Comparison of ENCODE assay signal across 30 cellular contexts in genomic region chr6:76840025-76840745, GRCh38.
"Had no signal": no experiment of that assay in that cellular context is flagged by ENCODE, and none has a peak within 500 bp of the region (broad histone marks: within the 10 kb centered on the region; RNA-seq: fewer than 3 reads in every experiment).

No MANE protein-coding gene starts in this region.

- H3K27ac Mint-ChIP-seq: activated CD4-positive, alpha-beta memory T cell treated with anti-CD3 and anti-CD28 coated beads for 36 hours; activated CD4-positive, alpha-beta T cell treated with anti-CD3 and anti-CD28 coated beads for 36 hours; activated CD4-positive, alpha-beta T cell treated with anti-CD3 and anti-CD28 coated beads, Interleukin-2, amount 10 ng/mL, durations not matched to agents 24 days and 14 days; activated CD8-positive, alpha-beta memory T cell treated with anti-CD3 and anti-CD28 coated beads, Interleukin-2, amount 10 ng/mL, durations not matched to agents 7 days and 5 days; activated CD8-positive, alpha-beta T cell treated with anti-CD3 and anti-CD28 coated beads, Interleukin-2, amount 10 ng/mL, durations not matched to agents 7 days and 5 days; activated naive CD4-positive, alpha-beta T cell treated with anti-CD3 and anti-CD28 coated beads, Interleukin-2, amount 10 ng/mL, durations not matched to agents 7 days and 5 days; activated naive CD4-positive, alpha-beta T cell treated with anti-CD3 and anti-CD28 coated beads, Interleukin-2, amount 50 U/mL, for 72 hours; activated naive CD8-positive, alpha-beta T cell treated with anti-CD3 and anti-CD28 coated beads, Interleukin-2, amount 10 ng/mL, durations not matched to agents 7 days and 5 days; dendritic cell treated with granulocyte-macrophage colony-stimulating factor and Interleukin-4, amounts not matched to agents 40 ng/mL and 50 ng/mL, for 4 days; endodermal cell had no signal

- FAIRE-seq: bronchial epithelial cell had no signal

- H3K36me3 Mint-ChIP-seq: activated CD4-positive, alpha-beta memory T cell treated with anti-CD3 and anti-CD28 coated beads for 36 hours; activated CD8-positive, alpha-beta memory T cell treated with anti-CD3 and anti-CD28 coated beads, Interleukin-2, amount 10 ng/mL, durations not matched to agents 7 days and 5 days; activated naive CD4-positive, alpha-beta T cell treated with anti-CD3 and anti-CD28 coated beads, Interleukin-2, amount 10 ng/mL, durations not matched to agents 7 days and 5 days; activated naive CD8-positive, alpha-beta T cell treated with anti-CD3 and anti-CD28 coated beads, Interleukin-2, amount 10 ng/mL, durations not matched to agents 7 days and 5 days had no signal

- H3K27ac ChIP-seq: ascending aorta, brain microvascular endothelial cell, coronary artery, dorsolateral prefrontal cortex, foreskin keratinocyte, gastrocnemius medialis, heart left ventricle had no signal

- DNase-seq: activated CD4-positive, alpha-beta memory T cell treated with anti-CD3 and anti-CD28 coated beads for 36 hours; activated CD4-positive, alpha-beta T cell treated with anti-CD3 and anti-CD28 coated beads for 36 hours; activated CD4-positive, alpha-beta T cell treated with anti-CD3 and anti-CD28 coated beads, Interleukin-2, amount 10 ng/mL, durations not matched to agents 24 days and 14 days; activated CD4-positive, CD25-positive, alpha-beta regulatory T cell; activated CD4-positive, CD25-positive, alpha-beta regulatory T cell treated with anti-CD3 and anti-CD28 coated beads, Interleukin-2, amount 50 U/mL, for 72 hours; activated CD8-positive, alpha-beta memory T cell treated with anti-CD3 and anti-CD28 coated beads, Interleukin-2, amount 10 ng/mL, durations not matched to agents 7 days and 5 days; activated CD8-positive, alpha-beta memory T cell treated with anti-CD3 and anti-CD28 coated beads, Interleukin-2, amount 50 U/mL, for 4 hours; activated CD8-positive, alpha-beta T cell treated with anti-CD3 and anti-CD28 coated beads, Interleukin-2, amount 10 ng/mL, durations not matched to agents 7 days and 5 days; activated gamma-delta T cell; activated naive CD4-positive, alpha-beta T cell; activated naive CD4-positive, alpha-beta T cell treated with anti-CD3 and anti-CD28 coated beads, Interleukin-2, amount 10 ng/mL, durations not matched to agents 7 days and 5 days; activated naive CD8-positive, alpha-beta T cell treated with anti-CD3 and anti-CD28 coated beads, Interleukin-2, amount 10 ng/mL, durations not matched to agents 7 days and 5 days; activated T-cell treated with anti-CD3 and anti-CD28 coated beads, Interleukin-2, amount 50 U/mL, for 1 hour; activated T-cell treated with anti-CD3 and anti-CD28 coated beads, Interleukin-2, amount 50 U/mL, for 48 hours; brain microvascular endothelial cell; dorsolateral prefrontal cortex; effector memory CD4-positive, alpha-beta T cell; endodermal cell; foreskin keratinocyte; gastrocnemius medialis; glutamatergic neuron; heart left ventricle; T-helper 2 cell had no signal

- H3K9me3 Mint-ChIP-seq: activated CD4-positive, alpha-beta T cell treated with anti-CD3 and anti-CD28 coated beads, Interleukin-2, amount 10 ng/mL, durations not matched to agents 24 days and 14 days had no signal

- H3K27me3 Mint-ChIP-seq: activated CD4-positive, alpha-beta memory T cell treated with anti-CD3 and anti-CD28 coated beads for 36 hours; activated CD4-positive, alpha-beta T cell treated with anti-CD3 and anti-CD28 coated beads for 36 hours; activated CD4-positive, alpha-beta T cell treated with anti-CD3 and anti-CD28 coated beads, Interleukin-2, amount 10 ng/mL, durations not matched to agents 24 days and 14 days; activated CD8-positive, alpha-beta memory T cell treated with anti-CD3 and anti-CD28 coated beads, Interleukin-2, amount 10 ng/mL, durations not matched to agents 7 days and 5 days; activated naive CD4-positive, alpha-beta T cell treated with anti-CD3 and anti-CD28 coated beads, Interleukin-2, amount 10 ng/mL, durations not matched to agents 7 days and 5 days; activated naive CD8-positive, alpha-beta T cell treated with anti-CD3 and anti-CD28 coated beads, Interleukin-2, amount 10 ng/mL, durations not matched to agents 7 days and 5 days; central memory CD8-positive, alpha-beta T cell; dendritic cell treated with granulocyte-macrophage colony-stimulating factor and Interleukin-4, amounts not matched to agents 40 ng/mL and 50 ng/mL, for 4 days had no signal

- H3K27me3 ChIP-seq: ascending aorta, brain microvascular endothelial cell, dorsolateral prefrontal cortex, foreskin keratinocyte, gastrocnemius medialis, heart left ventricle had no signal

- H3K4me3 Mint-ChIP-seq: activated CD4-positive, alpha-beta memory T cell treated with anti-CD3 and anti-CD28 coated beads for 36 hours; activated CD4-positive, alpha-beta T cell treated with anti-CD3 and anti-CD28 coated beads for 36 hours; activated CD4-positive, alpha-beta T cell treated with anti-CD3 and anti-CD28 coated beads, Interleukin-2, amount 10 ng/mL, durations not matched to agents 24 days and 14 days; activated CD8-positive, alpha-beta memory T cell treated with anti-CD3 and anti-CD28 coated beads, Interleukin-2, amount 10 ng/mL, durations not matched to agents 7 days and 5 days; activated CD8-positive, alpha-beta T cell treated with anti-CD3 and anti-CD28 coated beads, Interleukin-2, amount 10 ng/mL, durations not matched to agents 7 days and 5 days; activated naive CD4-positive, alpha-beta T cell treated with anti-CD3 and anti-CD28 coated beads, Interleukin-2, amount 10 ng/mL, durations not matched to agents 7 days and 5 days; activated naive CD8-positive, alpha-beta T cell treated with anti-CD3 and anti-CD28 coated beads, Interleukin-2, amount 10 ng/mL, durations not matched to agents 7 days and 5 days; central memory CD8-positive, alpha-beta T cell; dendritic cell treated with granulocyte-macrophage colony-stimulating factor and Interleukin-4, amounts not matched to agents 40 ng/mL and 50 ng/mL, for 4 days; endodermal cell had no signal

- H3K4me1 Mint-ChIP-seq: activated CD4-positive, alpha-beta T cell treated with anti-CD3 and anti-CD28 coated beads for 36 hours; activated CD4-positive, alpha-beta T cell treated with anti-CD3 and anti-CD28 coated beads, Interleukin-2, amount 10 ng/mL, durations not matched to agents 24 days and 14 days; activated CD8-positive, alpha-beta memory T cell treated with anti-CD3 and anti-CD28 coated beads, Interleukin-2, amount 10 ng/mL, durations not matched to agents 7 days and 5 days; activated naive CD4-positive, alpha-beta T cell treated with anti-CD3 and anti-CD28 coated beads, Interleukin-2, amount 10 ng/mL, durations not matched to agents 7 days and 5 days; activated naive CD8-positive, alpha-beta T cell treated with anti-CD3 and anti-CD28 coated beads, Interleukin-2, amount 10 ng/mL, durations not matched to agents 7 days and 5 days; central memory CD8-positive, alpha-beta T cell had no signal

- H3K9me3 ChIP-seq: ascending aorta, gastrocnemius medialis had no signal

- H3K4me3 ChIP-seq: ascending aorta, coronary artery, dorsolateral prefrontal cortex, gastrocnemius medialis, heart left ventricle had no signal

- ATAC-seq: activated CD4-positive, alpha-beta T cell treated with anti-CD3 and anti-CD28 coated beads for 36 hours; activated CD8-positive, alpha-beta memory T cell treated with anti-CD3 and anti-CD28 coated beads, Interleukin-2, amount 10 ng/mL, durations not matched to agents 7 days and 5 days; activated CD8-positive, alpha-beta T cell treated with anti-CD3 and anti-CD28 coated beads, Interleukin-2, amount 10 ng/mL, durations not matched to agents 7 days and 5 days; activated naive CD4-positive, alpha-beta T cell treated with anti-CD3 and anti-CD28 coated beads, Interleukin-2, amount 50 U/mL, for 72 hours; esophagus mucosa; foreskin keratinocyte; gastrocnemius medialis; heart left ventricle had no signal

- H3K36me3 ChIP-seq: ascending aorta, brain microvascular endothelial cell, gastrocnemius medialis, heart left ventricle had no signal

- H3K4me1 ChIP-seq: gastrocnemius medialis had no signal
